20 cellular contexts compared by ENCODE assay signal in genomic region chr14:71246539-71246938, GRCh38.
A peak's percentile ranks its signal among the peaks of the same experiment; 100 is the strongest.
DNase-seq lines count a peak whose midpoint lies in the region; ATAC-seq lines count a peak whose summit lies in the region.
"Had no signal": no experiment of that assay in that cellular context is flagged by ENCODE, and none has a peak within 500 bp of the region (broad histone marks: within the 10 kb centered on the region; RNA-seq: fewer than 3 reads in every experiment).

No MANE protein-coding gene starts in this region.

- H2BK120ac ChIP-seq in neuronal stem cell (ENCODE audit: low read depth, low read length) = no peak overlapping the region

- H2AK5ac ChIP-seq in neuronal stem cell (ENCODE audit: low read depth, low read length) = no peak overlapping the region

- H2BK15ac ChIP-seq in neuronal stem cell (ENCODE audit: low read length) = no peak overlapping the region

- H3K18ac ChIP-seq in neuronal stem cell (ENCODE audit: low read length) = no peak overlapping the region

- H3K4me2 ChIP-seq in neuronal stem cell (ENCODE audit: insufficient read depth, low read length, poor library complexity, severe bottlenecking) = no peak overlapping the region

- H3K36me3 ChIP-seq in effector memory CD4-positive, alpha-beta T cell (ENCODE audit: control insufficient read depth, insufficient read depth, low read length) = no peaks in the 10 kb centered on the region
- peaks cover 0 to 2% of the 10 kb centered on the region in 2 donors for H3K36me3 ChIP-seq in neuronal stem cell (replicated peaks in 1 of 2; ENCODE audit: control insufficient read depth in 2 of 2, insufficient read depth in 2 of 2, low read length in 2 of 2)
- H3K36me3 ChIP-seq: right lobe of liver, suprapubic skin had no signal

- H3K4ac ChIP-seq in neuronal stem cell (ENCODE audit: low read length) = no peak overlapping the region

- H3K9ac ChIP-seq in neuronal stem cell (ENCODE audit: low read depth, low read length, poor library complexity) = no peak overlapping the region

- WGBS in neuronal stem cell (ENCODE audit: extremely low coverage in 2 of 2, insufficient read length in 2 of 2, insufficient replicate concordance in 1 of 2), 2 donors = no CpG with 5 or more reads among the region's 1 CpG

- intact Hi-C loops in activated naive CD4-positive, alpha-beta T cell treated with anti-CD3 and anti-CD28 coated beads for 36 hours (cut with micrococcal nuclease) = no loop called here

- peaks cover 24% of the 10 kb centered on the region for H3K9me3 Mint-ChIP-seq in activated naive CD4-positive, alpha-beta T cell treated with anti-CD3 and anti-CD28 coated beads, Interleukin-2, amount 10 ng/mL, durations not matched to agents 7 days and 5 days
- H3K9me3 Mint-ChIP-seq in activated naive CD4-positive, alpha-beta T cell treated with anti-CD3 and anti-CD28 coated beads for 36 hours = peaks cover 11% of the 10 kb centered on the region
- H3K9me3 Mint-ChIP-seq in T-helper 2 cell treated with Interferon-gamma antibody and Interleukin-4, amounts not matched to agents 5 μg/mL and 100 μg/mL, for 36 hours = peaks cover 44% of the 10 kb centered on the region
- peaks cover 9% of the 10 kb centered on the region for H3K9me3 Mint-ChIP-seq in stimulated activated memory B cell treated with anti-CD40 and anti-IgM and Interleukin-4, amounts not matched to agents 10 μg/mL and 1 μg/mL and 100 μg/mL, for 72 hours

- peaks cover 28% of the 10 kb centered on the region for H3K36me3 Mint-ChIP-seq in activated naive CD4-positive, alpha-beta T cell treated with anti-CD3 and anti-CD28 coated beads, Interleukin-2, amount 10 ng/mL, durations not matched to agents 7 days and 5 days
- H3K36me3 Mint-ChIP-seq in activated naive CD4-positive, alpha-beta T cell treated with anti-CD3 and anti-CD28 coated beads for 36 hours (ENCODE audit: low read depth) = no peaks in the 10 kb centered on the region
- H3K36me3 Mint-ChIP-seq in T-helper 2 cell treated with Interferon-gamma antibody and Interleukin-4, amounts not matched to agents 5 μg/mL and 100 μg/mL, for 36 hours (ENCODE audit: low read depth) = peaks cover 27% of the 10 kb centered on the region
- peaks cover 11% of the 10 kb centered on the region for H3K36me3 Mint-ChIP-seq in stimulated activated memory B cell treated with anti-CD40 and anti-IgM and Interleukin-4, amounts not matched to agents 10 μg/mL and 1 μg/mL and 100 μg/mL, for 72 hours
- H3K36me3 Mint-ChIP-seq: mesothelial cell of epicardium had no signal

- H3K14ac ChIP-seq in neuronal stem cell (ENCODE audit: low read length) = no peak overlapping the region

- H2AFZ ChIP-seq in neuronal stem cell (ENCODE audit: low read length) = no peak overlapping the region

- no peaks in the 10 kb centered on the region for H3K27me3 Mint-ChIP-seq in activated naive CD4-positive, alpha-beta T cell treated with anti-CD3 and anti-CD28 coated beads, Interleukin-2, amount 10 ng/mL, durations not matched to agents 7 days and 5 days
- no peaks in the 10 kb centered on the region for H3K27me3 Mint-ChIP-seq in activated naive CD4-positive, alpha-beta T cell treated with anti-CD3 and anti-CD28 coated beads for 36 hours (ENCODE audit: low read depth)
- H3K27me3 Mint-ChIP-seq in T-helper 2 cell treated with Interferon-gamma antibody and Interleukin-4, amounts not matched to agents 5 μg/mL and 100 μg/mL, for 36 hours (ENCODE audit: low read depth) = no peaks in the 10 kb centered on the region
- H3K27me3 Mint-ChIP-seq in stimulated activated memory B cell treated with anti-CD40 and anti-IgM and Interleukin-4, amounts not matched to agents 10 μg/mL and 1 μg/mL and 100 μg/mL, for 72 hours = no peaks in the 10 kb centered on the region

- no peak overlapping the region for H3K27ac ChIP-seq in effector memory CD4-positive, alpha-beta T cell (ENCODE audit: insufficient read depth, low read length, poor library complexity, severe bottlenecking)
- no peak overlapping the region for H3K27ac ChIP-seq in neuronal stem cell (replicated peaks; ENCODE audit: low read length)
- H3K27ac ChIP-seq: right lobe of liver, suprapubic skin had no signal

- H2BK5ac ChIP-seq in neuronal stem cell (ENCODE audit: low read length) = no peak overlapping the region

- H3K9me3 ChIP-seq in effector memory CD4-positive, alpha-beta T cell (ENCODE audit: control insufficient read depth, low read length) = no peaks in the 10 kb centered on the region
- peaks cover 0 to 3% of the 10 kb centered on the region in 2 donors for H3K9me3 ChIP-seq in neuronal stem cell (replicated peaks in 1 of 2; ENCODE audit: control insufficient read depth in 2 of 2, insufficient read depth in 1 of 2, low read depth in 1 of 2, low read length in 2 of 2)
- H3K9me3 ChIP-seq: right lobe of liver, suprapubic skin had no signal

- peaks cover 18% of the 10 kb centered on the region for H3K4me1 ChIP-seq in effector memory CD4-positive, alpha-beta T cell (ENCODE audit: control insufficient read depth, insufficient read depth, low read length, poor library complexity, severe bottlenecking)
- no peaks in the 10 kb centered on the region for H3K4me1 ChIP-seq in neuronal stem cell (ENCODE audit: control insufficient read depth in 2 of 2, insufficient read depth in 1 of 2, low read depth in 1 of 2, low read length in 2 of 2)
- H3K4me1 ChIP-seq: right lobe of liver had no signal

- H3K4me3 Mint-ChIP-seq in activated naive CD4-positive, alpha-beta T cell treated with anti-CD3 and anti-CD28 coated beads, Interleukin-2, amount 10 ng/mL, durations not matched to agents 7 days and 5 days = no peak overlapping the region
- no peak overlapping the region for H3K4me3 Mint-ChIP-seq in activated naive CD4-positive, alpha-beta T cell treated with anti-CD3 and anti-CD28 coated beads for 36 hours
- H3K4me3 Mint-ChIP-seq in T-helper 2 cell treated with Interferon-gamma antibody and Interleukin-4, amounts not matched to agents 5 μg/mL and 100 μg/mL, for 36 hours = peak overlapping the region; percentile 47
- H3K4me3 Mint-ChIP-seq in stimulated activated memory B cell treated with anti-CD40 and anti-IgM and Interleukin-4, amounts not matched to agents 10 μg/mL and 1 μg/mL and 100 μg/mL, for 72 hours = no peak overlapping the region
- H3K4me3 Mint-ChIP-seq: endodermal cell, mesothelial cell of epicardium had no signal

- H4K8ac ChIP-seq in neuronal stem cell (ENCODE audit: low read depth, low read length) = no peak overlapping the region

- DNase-seq in activated naive CD4-positive, alpha-beta T cell treated with anti-CD3 and anti-CD28 coated beads, Interleukin-2, amount 10 ng/mL, durations not matched to agents 7 days and 5 days = peak; percentile 41
- no peak for DNase-seq in activated naive CD4-positive, alpha-beta T cell treated with anti-CD3 and anti-CD28 coated beads for 36 hours
- DNase-seq in T-helper 2 cell treated with Interferon-gamma antibody and Interleukin-4, amounts not matched to agents 5 μg/mL and 100 μg/mL, for 36 hours (ENCODE audit: low spot score) = no peak
- no peak for DNase-seq in effector memory CD4-positive, alpha-beta T cell
- DNase-seq in activated gamma-delta T cell treated with Interleukin-2 at 50 U/mL for 16 hours (no peak), neuronal stem cell (ENCODE audit: low spot score) (no peak)
- DNase-seq in stimulated activated CD8-positive, alpha-beta memory T cell treated with anti-CD3 and anti-CD28 coated beads, Interleukin-4, amount 100 ng/mL, for 48 hours = no peak
- DNase-seq: Calu3; central memory CD4-positive, alpha-beta T cell; endodermal cell; hypothalamus; NCI-H187 treated with DMSO at 0.1 percent for 48 hours; NCI-H446 treated with DMSO at 0.1 percent for 48 hours; nucleus accumbens; right lobe of liver; SIG-M5; stimulated activated CD4-positive, alpha-beta T cell treated with anti-CD3 and anti-CD28 coated beads, Interleukin-2, amount 100 ng/mL, for 24 hours had no signal

- no peak for ATAC-seq in stimulated activated memory B cell treated with anti-CD40 and anti-IgM and Interleukin-4, amounts not matched to agents 10 μg/mL and 1 μg/mL and 100 μg/mL, for 72 hours
- ATAC-seq: right lobe of liver had no signal

- no peak overlapping the region for H2BK12ac ChIP-seq in neuronal stem cell (ENCODE audit: low read length)

- no peaks in the 10 kb centered on the region for H3K27me3 ChIP-seq in effector memory CD4-positive, alpha-beta T cell (replicated peaks; ENCODE audit: control insufficient read depth, insufficient read depth, low read length, poor library complexity, severe bottlenecking)
- no peaks in the 10 kb centered on the region for H3K27me3 ChIP-seq in neuronal stem cell (ENCODE audit: control insufficient read depth in 3 of 3, insufficient read depth in 3 of 3, low read depth in 1 of 3, low read length in 3 of 3)
- H3K27me3 ChIP-seq: right lobe of liver, suprapubic skin had no signal

- H3K79me1 ChIP-seq in neuronal stem cell (ENCODE audit: low read depth, low read length) = no peaks in the 10 kb centered on the region

- H3K4me1 Mint-ChIP-seq in activated naive CD4-positive, alpha-beta T cell treated with anti-CD3 and anti-CD28 coated beads, Interleukin-2, amount 10 ng/mL, durations not matched to agents 7 days and 5 days = peaks cover 46% of the 10 kb centered on the region
- H3K4me1 Mint-ChIP-seq in activated naive CD4-positive, alpha-beta T cell treated with anti-CD3 and anti-CD28 coated beads for 36 hours (ENCODE audit: low read depth) = peaks cover 14% of the 10 kb centered on the region
- peaks cover 52% of the 10 kb centered on the region for H3K4me1 Mint-ChIP-seq in T-helper 2 cell treated with Interferon-gamma antibody and Interleukin-4, amounts not matched to agents 5 μg/mL and 100 μg/mL, for 36 hours (ENCODE audit: low read depth)
- peaks cover 19% of the 10 kb centered on the region for H3K4me1 Mint-ChIP-seq in stimulated activated memory B cell treated with anti-CD40 and anti-IgM and Interleukin-4, amounts not matched to agents 10 μg/mL and 1 μg/mL and 100 μg/mL, for 72 hours

- peak overlapping the region; percentile 93 for H3K27ac Mint-ChIP-seq in activated naive CD4-positive, alpha-beta T cell treated with anti-CD3 and anti-CD28 coated beads, Interleukin-2, amount 10 ng/mL, durations not matched to agents 7 days and 5 days
- no peak overlapping the region for H3K27ac Mint-ChIP-seq in activated naive CD4-positive, alpha-beta T cell treated with anti-CD3 and anti-CD28 coated beads for 36 hours
- peak overlapping the region; percentile 80 for H3K27ac Mint-ChIP-seq in T-helper 2 cell treated with Interferon-gamma antibody and Interleukin-4, amounts not matched to agents 5 μg/mL and 100 μg/mL, for 36 hours
- peak overlapping the region; percentile 22 for H3K27ac Mint-ChIP-seq in stimulated activated memory B cell treated with anti-CD40 and anti-IgM and Interleukin-4, amounts not matched to agents 10 μg/mL and 1 μg/mL and 100 μg/mL, for 72 hours
- H3K27ac Mint-ChIP-seq: endodermal cell, mesothelial cell of epicardium had no signal

- H3K23ac ChIP-seq in neuronal stem cell (ENCODE audit: low read depth, low read length, poor library complexity) = no peak overlapping the region

- H4K91ac ChIP-seq in neuronal stem cell (ENCODE audit: low read depth, low read length, poor library complexity) = no peak overlapping the region

- peak overlapping the region; percentile 18 for H3K4me3 ChIP-seq in effector memory CD4-positive, alpha-beta T cell (ENCODE audit: insufficient read depth, low read depth, low read length, poor library complexity, severe bottlenecking)
- no peak overlapping the region for H3K4me3 ChIP-seq in neuronal stem cell (ENCODE audit: low read length in 2 of 2)
- H3K4me3 ChIP-seq: right lobe of liver, suprapubic skin had no signal

- CTCF ChIA-PET in activated naive CD4-positive, alpha-beta T cell treated with anti-CD3 and anti-CD28 coated beads, Interleukin-2, amount 10 ng/mL, durations not matched to agents 7 days and 5 days (lab: Charles Lee) = no interaction called here
- CTCF ChIA-PET in activated naive CD4-positive, alpha-beta T cell treated with anti-CD3 and anti-CD28 coated beads for 36 hours (lab: Charles Lee) = no interaction called here
